In the genomic region with DNA sequence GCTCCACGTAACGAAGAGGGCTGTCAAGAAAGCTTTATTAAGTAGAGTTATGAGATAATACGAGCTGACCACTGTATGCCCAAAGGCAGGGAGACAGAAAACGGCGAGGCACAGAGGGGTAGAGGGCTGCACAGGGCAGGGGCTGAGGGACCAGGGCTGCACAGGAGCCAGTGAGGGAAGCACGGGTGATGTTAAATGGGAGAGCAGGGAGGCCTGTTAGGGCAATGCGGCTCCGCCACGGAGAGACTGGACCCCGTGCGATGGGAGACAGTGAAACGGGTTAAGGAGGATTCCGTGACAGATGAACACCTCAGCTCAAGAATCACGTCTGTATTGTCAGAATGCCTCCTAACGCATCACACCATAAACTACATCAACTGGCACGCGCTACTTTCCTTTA, we compare ENCODE assay signal across 1 cellular context.
TF ChIP-seq lines count a peak whose summit lies in the region.

No MANE protein-coding gene starts in this region.

TF ChIP-seq in HepG2, 621 proteins besides CTCF, POLR2A, EP300 and RAD21 (continued from another document):
- TF ChIP-seq, protein P1, sequence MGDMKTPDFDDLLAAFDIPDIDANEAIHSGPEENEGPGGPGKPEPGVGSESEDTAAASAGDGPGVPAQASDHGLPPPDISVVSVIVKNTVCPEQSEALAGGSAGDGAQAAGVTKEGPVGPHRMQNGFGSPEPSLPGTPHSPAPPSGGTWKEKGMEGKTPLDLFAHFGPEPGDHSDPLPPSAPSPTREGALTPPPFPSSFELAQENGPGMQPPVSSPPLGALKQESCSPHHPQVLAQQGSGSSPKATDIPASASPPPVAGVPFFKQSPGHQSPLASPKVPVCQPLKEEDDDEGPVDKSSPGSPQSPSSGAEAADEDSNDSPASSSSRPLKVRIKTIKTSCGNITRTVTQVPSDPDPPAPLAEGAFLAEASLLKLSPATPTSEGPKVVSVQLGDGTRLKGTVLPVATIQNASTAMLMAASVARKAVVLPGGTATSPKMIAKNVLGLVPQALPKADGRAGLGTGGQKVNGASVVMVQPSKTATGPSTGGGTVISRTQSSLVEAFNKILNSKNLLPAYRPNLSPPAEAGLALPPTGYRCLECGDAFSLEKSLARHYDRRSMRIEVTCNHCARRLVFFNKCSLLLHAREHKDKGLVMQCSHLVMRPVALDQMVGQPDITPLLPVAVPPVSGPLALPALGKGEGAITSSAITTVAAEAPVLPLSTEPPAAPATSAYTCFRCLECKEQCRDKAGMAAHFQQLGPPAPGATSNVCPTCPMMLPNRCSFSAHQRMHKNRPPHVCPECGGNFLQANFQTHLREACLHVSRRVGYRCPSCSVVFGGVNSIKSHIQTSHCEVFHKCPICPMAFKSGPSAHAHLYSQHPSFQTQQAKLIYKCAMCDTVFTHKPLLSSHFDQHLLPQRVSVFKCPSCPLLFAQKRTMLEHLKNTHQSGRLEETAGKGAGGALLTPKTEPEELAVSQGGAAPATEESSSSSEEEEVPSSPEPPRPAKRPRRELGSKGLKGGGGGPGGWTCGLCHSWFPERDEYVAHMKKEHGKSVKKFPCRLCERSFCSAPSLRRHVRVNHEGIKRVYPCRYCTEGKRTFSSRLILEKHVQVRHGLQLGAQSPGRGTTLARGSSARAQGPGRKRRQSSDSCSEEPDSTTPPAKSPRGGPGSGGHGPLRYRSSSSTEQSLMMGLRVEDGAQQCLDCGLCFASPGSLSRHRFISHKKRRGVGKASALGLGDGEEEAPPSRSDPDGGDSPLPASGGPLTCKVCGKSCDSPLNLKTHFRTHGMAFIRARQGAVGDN (CRISPR knock-in tag; IDR thresholded peaks at IDR 0.05), result peak; percentile 55
- TF ChIP-seq ZNF782 (CRISPR knock-in tag; IDR thresholded peaks at IDR 0.05; ENCODE audit: borderline replicate concordance) (no peak), ZNF446 (CRISPR knock-in tag; IDR thresholded peaks at IDR 0.05) (no peak)
TF ChIP-seq in HepG2: peak in this region for 5.
